In the genomic region with DNA sequence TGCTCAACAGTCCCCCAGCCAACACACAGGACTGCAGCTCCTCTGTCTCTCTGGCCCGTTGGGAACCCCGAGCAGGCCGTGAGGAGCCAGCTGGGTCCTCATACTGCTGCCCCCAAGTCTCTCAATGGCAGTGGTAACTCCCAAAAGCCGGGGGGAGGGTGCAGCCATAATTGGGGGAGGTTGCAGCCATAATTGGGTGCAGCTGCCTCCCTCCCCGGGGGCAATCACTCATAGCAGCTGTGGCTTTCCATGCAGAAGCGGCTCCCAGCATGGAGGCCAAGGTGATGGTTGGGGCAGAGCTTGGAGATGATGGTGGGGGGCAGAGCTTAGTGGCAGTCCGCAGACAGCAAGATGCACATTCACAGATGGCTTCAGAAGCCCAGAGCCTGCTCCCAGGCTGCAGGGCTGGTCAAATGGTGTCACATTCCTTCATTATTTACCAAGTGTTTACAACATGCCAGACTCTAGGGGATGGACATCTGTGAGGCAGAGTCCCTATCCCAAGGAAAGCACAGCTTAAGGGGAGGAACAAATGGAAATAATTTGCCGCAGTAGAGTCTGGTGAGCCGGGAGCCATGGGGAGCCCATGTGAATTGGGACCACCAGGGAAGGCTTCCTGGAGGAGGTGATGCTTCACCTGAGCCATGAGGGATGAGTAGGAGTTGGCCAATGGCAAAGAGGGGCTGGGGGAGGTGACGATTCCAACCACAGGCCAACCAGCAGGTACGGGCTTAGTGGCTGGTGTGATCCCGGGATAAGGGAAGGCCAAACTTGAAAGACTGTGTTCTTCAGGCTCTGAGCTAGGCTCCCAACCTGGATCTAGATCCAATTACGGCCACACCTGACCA, we compare ENCODE assay signal across 24 cellular contexts. TPM values are rescaled to one million over a fixed set of nuclear protein-coding genes. Genes with fewer than 3 reads are reported as not detected.
"Had no signal": no experiment of that assay in that cellular context is flagged by ENCODE, and none has a peak within 500 bp of the region (broad histone marks: within the 10 kb centered on the region; RNA-seq: fewer than 3 reads in every experiment).

No MANE protein-coding gene starts in this region.

- H3K27me3 ChIP-seq: right lobe of liver had no signal

- H3K27ac ChIP-seq: right lobe of liver, transverse colon had no signal

- H3K4me3 ChIP-seq: right lobe of liver, transverse colon had no signal

- H3K9me3 Mint-ChIP-seq: activated naive CD4-positive, alpha-beta T cell treated with anti-CD3 and anti-CD28 coated beads, Interleukin-2, amount 50 U/mL, for 24 hours; brain; dendritic cell treated with granulocyte-macrophage colony-stimulating factor and Interleukin-4, amounts not matched to agents 40 ng/mL and 50 ng/mL, for 4 days; nephron; stimulated activated memory B cell treated with anti-CD40 and anti-IgM and Interleukin-4, amounts not matched to agents 10 μg/mL and 1 μg/mL and 100 μg/mL, for 72 hours; T-helper 2 cell treated with Interferon-gamma antibody and Interleukin-4, amounts not matched to agents 5 μg/mL and 100 μg/mL, for 36 hours had no signal

- H3K36me3 Mint-ChIP-seq: activated naive CD4-positive, alpha-beta T cell treated with anti-CD3 and anti-CD28 coated beads, Interleukin-2, amount 50 U/mL, for 24 hours; brain; stimulated activated memory B cell treated with anti-CD40 and anti-IgM and Interleukin-4, amounts not matched to agents 10 μg/mL and 1 μg/mL and 100 μg/mL, for 72 hours had no signal

- H3K4me1 ChIP-seq: right lobe of liver, transverse colon had no signal

- DNase-seq: activated CD4-positive, alpha-beta T cell treated with anti-CD3 and anti-CD28 coated beads for 1 hour; activated CD4-positive, alpha-beta T cell treated with anti-CD3 and anti-CD28 coated beads, Interleukin-2, amount 50 U/mL, for 1 hour; activated CD8-positive, alpha-beta T cell treated with anti-CD3 and anti-CD28 coated beads, Interleukin-2, amount 10 ng/mL, durations not matched to agents 7 days and 5 days; activated gamma-delta T cell treated with Interleukin-2 at 50 U/mL for 16 hours; anterior cingulate cortex; caudate nucleus; effector CD4-positive, alpha-beta T cell; foreskin melanocyte; hippocampal formation; left ventricle myocardium superior; mammary epithelial cell; midbrain; nucleus accumbens; right lobe of liver; small intestine; stimulated activated CD4-positive, alpha-beta T cell treated with anti-CD3 and anti-CD28 coated beads, Interleukin-2, amount 100 ng/mL, for 24 hours; transverse colon had no signal

- H3K4me3 Mint-ChIP-seq: activated CD8-positive, alpha-beta T cell treated with anti-CD3 and anti-CD28 coated beads, Interleukin-2, amount 10 ng/mL, durations not matched to agents 7 days and 5 days; activated naive CD4-positive, alpha-beta T cell treated with anti-CD3 and anti-CD28 coated beads, Interleukin-2, amount 50 U/mL, for 24 hours; brain; dendritic cell treated with granulocyte-macrophage colony-stimulating factor and Interleukin-4, amounts not matched to agents 40 ng/mL and 50 ng/mL, for 4 days; nephron; stimulated activated memory B cell treated with anti-CD40 and anti-IgM and Interleukin-4, amounts not matched to agents 10 μg/mL and 1 μg/mL and 100 μg/mL, for 72 hours; T-helper 2 cell treated with Interferon-gamma antibody and Interleukin-4, amounts not matched to agents 5 μg/mL and 100 μg/mL, for 36 hours had no signal

- H3K36me3 ChIP-seq: right lobe of liver, transverse colon had no signal

- H3K27ac Mint-ChIP-seq: activated CD8-positive, alpha-beta T cell treated with anti-CD3 and anti-CD28 coated beads, Interleukin-2, amount 10 ng/mL, durations not matched to agents 7 days and 5 days; activated naive CD4-positive, alpha-beta T cell treated with anti-CD3 and anti-CD28 coated beads, Interleukin-2, amount 50 U/mL, for 24 hours; dendritic cell treated with granulocyte-macrophage colony-stimulating factor and Interleukin-4, amounts not matched to agents 40 ng/mL and 50 ng/mL, for 4 days; stimulated activated memory B cell treated with anti-CD40 and anti-IgM and Interleukin-4, amounts not matched to agents 10 μg/mL and 1 μg/mL and 100 μg/mL, for 72 hours; T-helper 2 cell treated with Interferon-gamma antibody and Interleukin-4, amounts not matched to agents 5 μg/mL and 100 μg/mL, for 36 hours had no signal

- H3K4me1 Mint-ChIP-seq: activated naive CD4-positive, alpha-beta T cell treated with anti-CD3 and anti-CD28 coated beads, Interleukin-2, amount 50 U/mL, for 24 hours; stimulated activated memory B cell treated with anti-CD40 and anti-IgM and Interleukin-4, amounts not matched to agents 10 μg/mL and 1 μg/mL and 100 μg/mL, for 72 hours had no signal

- H3K9me3 ChIP-seq: right lobe of liver, transverse colon had no signal

RNA-seq across cellular contexts. Expression of a gene that starts 8.2 kb away (rescaled TPM):
- total RNA-seq: activated CD8-positive, alpha-beta T cell treated with anti-CD3 and anti-CD28 coated beads, Interleukin-2, amount 10 ng/mL, durations not matched to agents 7 days and 5 days had no signal

RNA-seq across cellular contexts. Expression of a gene that starts 35.9 kb away (rescaled TPM):
- total RNA-seq: activated CD8-positive, alpha-beta T cell treated with anti-CD3 and anti-CD28 coated beads, Interleukin-2, amount 10 ng/mL, durations not matched to agents 7 days and 5 days; left ventricle myocardium superior; mammary epithelial cell; right lobe of liver; temporal lobe; transverse colon had no signal
